In the genomic region with DNA sequence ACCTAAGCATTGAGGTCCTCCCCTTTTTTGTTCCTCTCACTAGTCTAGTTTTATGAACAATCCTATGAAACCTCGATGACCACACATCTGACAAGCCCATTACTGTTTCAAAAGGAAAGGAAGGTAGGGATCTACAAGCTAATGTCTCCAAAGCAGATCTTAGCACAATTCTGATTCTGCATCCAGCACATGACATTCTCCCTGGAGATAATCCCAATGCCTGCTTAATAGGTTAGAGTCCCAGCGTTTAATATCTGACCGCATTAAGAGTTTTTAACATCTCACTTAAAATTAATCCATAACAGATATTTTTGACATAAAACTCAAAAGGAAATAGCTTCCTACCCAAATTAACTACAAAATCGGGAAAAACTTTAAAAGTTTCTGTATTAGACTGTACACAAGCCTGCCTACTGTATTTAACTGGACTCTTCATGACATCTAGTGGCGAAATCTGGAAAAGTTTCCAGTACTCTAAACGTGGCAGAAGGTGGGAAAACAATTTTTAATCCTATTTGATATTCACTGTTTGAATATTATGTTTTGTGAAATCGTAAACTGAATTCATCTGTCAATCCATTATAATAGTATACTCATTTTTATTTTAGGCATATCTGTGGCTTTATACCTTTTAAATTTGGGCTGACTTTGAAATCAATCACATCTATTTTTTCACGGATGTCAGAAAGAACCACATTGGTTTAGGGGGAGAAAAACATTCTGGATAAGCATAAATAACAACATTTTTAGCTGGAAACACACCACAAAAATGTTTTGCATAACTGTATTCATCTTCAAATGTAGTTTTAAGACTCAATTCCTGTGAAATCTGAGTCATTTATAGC, we compare ENCODE assay signal across 1 cellular context.
TF ChIP-seq lines count a peak whose summit lies in the region.

No MANE protein-coding gene starts in this region.

TF ChIP-seq in K562, 482 proteins besides CTCF, POLR2A, EP300 and RAD21 (continued from another document):
- TF ChIP-seq, protein P1, sequence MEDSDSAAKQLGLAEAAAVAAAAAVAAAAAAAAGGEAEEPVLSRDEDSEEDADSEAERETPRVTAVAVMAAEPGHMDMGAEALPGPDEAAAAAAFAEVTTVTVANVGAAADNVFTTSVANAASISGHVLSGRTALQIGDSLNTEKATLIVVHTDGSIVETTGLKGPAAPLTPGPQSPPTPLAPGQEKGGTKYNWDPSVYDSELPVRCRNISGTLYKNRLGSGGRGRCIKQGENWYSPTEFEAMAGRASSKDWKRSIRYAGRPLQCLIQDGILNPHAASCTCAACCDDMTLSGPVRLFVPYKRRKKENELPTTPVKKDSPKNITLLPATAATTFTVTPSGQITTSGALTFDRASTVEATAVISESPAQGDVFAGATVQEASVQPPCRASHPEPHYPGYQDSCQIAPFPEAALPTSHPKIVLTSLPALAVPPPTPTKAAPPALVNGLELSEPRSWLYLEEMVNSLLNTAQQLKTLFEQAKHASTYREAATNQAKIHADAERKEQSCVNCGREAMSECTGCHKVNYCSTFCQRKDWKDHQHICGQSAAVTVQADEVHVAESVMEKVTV (CRISPR knock-in tag; IDR thresholded peaks at IDR 0.05), result peak; percentile 43; the same call in 1 of the 2 replicates
- TF ChIP-seq SMC3 (conservative IDR thresholded peaks at IDR 0.05; ENCODE audit: insufficient read depth, low read depth, low read length) (0 out of 2 replicates have a peak, but pooled peaks have one; percentile 13), ZNF436 (CRISPR knock-in tag; IDR thresholded peaks at IDR 0.05) (no peak), SRF (CRISPR knock-in tag; IDR thresholded peaks at IDR 0.05) (no peak), TFAM (CRISPR knock-in tag; conservative IDR thresholded peaks at IDR 0.05) (no peak), TSC22D4 (tag; IDR thresholded peaks at IDR 0.05) (no peak)
- TF ChIP-seq, protein P2, sequence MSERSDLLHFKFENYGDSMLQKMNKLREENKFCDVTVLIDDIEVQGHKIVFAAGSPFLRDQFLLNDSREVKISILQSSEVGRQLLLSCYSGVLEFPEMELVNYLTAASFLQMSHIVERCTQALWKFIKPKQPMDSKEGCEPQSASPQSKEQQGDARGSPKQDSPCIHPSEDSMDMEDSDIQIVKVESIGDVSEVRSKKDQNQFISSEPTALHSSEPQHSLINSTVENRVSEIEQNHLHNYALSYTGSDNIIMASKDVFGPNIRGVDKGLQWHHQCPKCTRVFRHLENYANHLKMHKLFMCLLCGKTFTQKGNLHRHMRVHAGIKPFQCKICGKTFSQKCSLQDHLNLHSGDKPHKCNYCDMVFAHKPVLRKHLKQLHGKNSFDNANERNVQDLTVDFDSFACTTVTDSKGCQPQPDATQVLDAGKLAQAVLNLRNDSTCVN (CRISPR knock-in tag; IDR thresholded peaks at IDR 0.05), result no peak
TF ChIP-seq in K562: peak in this region for 2.
